1 cellular context compared by ENCODE assay signal in genomic region chr3:32781211-32781968, GRCh38.
TF ChIP-seq lines count a peak whose summit lies in the region.

No MANE protein-coding gene starts in this region.

TF ChIP-seq in HepG2, 621 proteins besides CTCF, POLR2A, EP300 and RAD21 (continued from another document and continues in another):
- TF ChIP-seq ZBTB38 (CRISPR knock-in tag; IDR thresholded peaks at IDR 0.05), result peak; percentile 75; the same call in 1 of the 2 replicates
- TF ChIP-seq ZNF841 (CRISPR knock-in tag; IDR thresholded peaks at IDR 0.05; ENCODE audit: borderline replicate concordance), result no peak
- TF ChIP-seq ZFY (CRISPR knock-in tag; IDR thresholded peaks at IDR 0.05), result peak; percentile 64
- TF ChIP-seq ZNF451 (CRISPR knock-in tag; IDR thresholded peaks at IDR 0.05), result no peak
- TF ChIP-seq BORCS8-MEF2B (CRISPR knock-in tag; IDR thresholded peaks at IDR 0.05), result 0 out of 2 replicates have a peak, but pooled peaks have one; percentile 45
- no peak for TF ChIP-seq TCF7L2 (IDR thresholded peaks at IDR 0.05; ENCODE audit: low read depth, low read length)
- TF ChIP-seq ELF1 (CRISPR knock-in tag; IDR thresholded peaks at IDR 0.05), result peak; percentile 24
- TF ChIP-seq UBTF (CRISPR knock-in tag; IDR thresholded peaks at IDR 0.05), result peak; percentile 88
- TF ChIP-seq PBX2 (CRISPR knock-in tag; IDR thresholded peaks at IDR 0.05), result no peak
- no peak for TF ChIP-seq ZNF335 (CRISPR knock-in tag; IDR thresholded peaks at IDR 0.05)
- no peak for TF ChIP-seq ARNTL (CRISPR knock-in tag; IDR thresholded peaks at IDR 0.05)
- TF ChIP-seq ZNF142 (CRISPR knock-in tag; IDR thresholded peaks at IDR 0.05), result 0 out of 2 replicates have a peak, but pooled peaks have one; percentile 36
- TF ChIP-seq PHF8 (CRISPR knock-in tag; IDR thresholded peaks at IDR 0.05), result peak; percentile 69
- TF ChIP-seq ZNF24 (IDR thresholded peaks at IDR 0.05), result peak; percentile 31; the same call in 1 of the 2 replicates
- peak; percentile 78 for TF ChIP-seq RBFOX2 (IDR thresholded peaks at IDR 0.05; ENCODE audit: low read depth, low read length)
- TF ChIP-seq ZNF737 (CRISPR knock-in tag; IDR thresholded peaks at IDR 0.05; ENCODE audit: borderline replicate concordance), result no peak
- peak; percentile 75; the same call in 1 of the 2 replicates for TF ChIP-seq TFDP2 (CRISPR knock-in tag; IDR thresholded peaks at IDR 0.05)
- 0 out of 2 replicates have a peak, but pooled peaks have one; percentile 37 for TF ChIP-seq GATAD1 (CRISPR knock-in tag; IDR thresholded peaks at IDR 0.05)
- peak; percentile 64; the same call in 1 of the 2 replicates for TF ChIP-seq MTA1 (CRISPR knock-in tag; IDR thresholded peaks at IDR 0.05; ENCODE audit: borderline replicate concordance)
- TF ChIP-seq XBP1 (CRISPR knock-in tag; IDR thresholded peaks at IDR 0.05), result no peak
- peak; percentile 21; the same call in 1 of the 2 replicates for TF ChIP-seq ZNF678 (CRISPR knock-in tag; IDR thresholded peaks at IDR 0.05)
- TF ChIP-seq ARID5B (CRISPR knock-in tag; IDR thresholded peaks at IDR 0.05), result peak; percentile 77
- TF ChIP-seq ZNF101 (CRISPR knock-in tag; IDR thresholded peaks at IDR 0.05; ENCODE audit: borderline replicate concordance, low read depth), result no peak
- no peak for TF ChIP-seq RELA (CRISPR knock-in tag; IDR thresholded peaks at IDR 0.05)
- TF ChIP-seq ZNF704 (CRISPR knock-in tag; IDR thresholded peaks at IDR 0.05; ENCODE audit: borderline replicate concordance), result 0 out of 2 replicates have a peak, but pooled peaks have one; percentile 15
- TF ChIP-seq ZNF484 (CRISPR knock-in tag; IDR thresholded peaks at IDR 0.05; ENCODE audit: borderline replicate concordance, low read depth), result no peak
- no peak for TF ChIP-seq ZNF672 (CRISPR knock-in tag; IDR thresholded peaks at IDR 0.05)
- no peak for TF ChIP-seq CREM (IDR thresholded peaks at IDR 0.05)
- no peak for TF ChIP-seq CREM (CRISPR knock-in tag; IDR thresholded peaks at IDR 0.05)
- TF ChIP-seq THAP9 (CRISPR knock-in tag; IDR thresholded peaks at IDR 0.05; ENCODE audit: borderline replicate concordance), result 0 out of 2 replicates have a peak, but pooled peaks have one; percentile 32
- 0 out of 2 replicates have a peak, but pooled peaks have one; percentile 20 for TF ChIP-seq GLI4 (CRISPR knock-in tag; IDR thresholded peaks at IDR 0.05; ENCODE audit: borderline replicate concordance)
- no peak for TF ChIP-seq ZNF7 (CRISPR knock-in tag; IDR thresholded peaks at IDR 0.05)
- peak in 1 of 2 experiments; percentile 66; a peak in 1 of 4 replicates for TF ChIP-seq KLF16 (CRISPR knock-in tag; IDR thresholded peaks at IDR 0.05)
- TF ChIP-seq ZFP90 (CRISPR knock-in tag; IDR thresholded peaks at IDR 0.05; ENCODE audit: borderline replicate concordance), result 0 out of 2 replicates have a peak, but pooled peaks have one; percentile 60
- TF ChIP-seq PPARG (CRISPR knock-in tag; conservative IDR thresholded peaks at IDR 0.05), result 0 out of 2 replicates have a peak, but pooled peaks have one; percentile 41
- peak; percentile 58; the same call in 1 of the 2 replicates for TF ChIP-seq ZMYM2 (CRISPR knock-in tag; IDR thresholded peaks at IDR 0.05)
- peak; percentile 85; the same call in 1 of the 2 replicates for TF ChIP-seq ZNF709 (CRISPR knock-in tag; IDR thresholded peaks at IDR 0.05)
- no peak for TF ChIP-seq ZKSCAN1 (IDR thresholded peaks at IDR 0.05; ENCODE audit: low read length)
- TF ChIP-seq ZFP82 (CRISPR knock-in tag; IDR thresholded peaks at IDR 0.05; ENCODE audit: borderline replicate concordance), result no peak
- no peak for TF ChIP-seq NONO (IDR thresholded peaks at IDR 0.05)
- peak; percentile 76 for TF ChIP-seq NONO (CRISPR knock-in tag; conservative IDR thresholded peaks at IDR 0.05)
- no peak for TF ChIP-seq KLF11 (CRISPR knock-in tag; IDR thresholded peaks at IDR 0.05)
- no peak for TF ChIP-seq NR2F6 (IDR thresholded peaks at IDR 0.05)
- TF ChIP-seq NR2F6 (CRISPR knock-in tag; IDR thresholded peaks at IDR 0.05), result peak; percentile 58
- TF ChIP-seq PAX8 (CRISPR knock-in tag; IDR thresholded peaks at IDR 0.05; ENCODE audit: borderline replicate concordance), result 0 out of 2 replicates have a peak, but pooled peaks have one; percentile 31
- 0 out of 2 replicates have a peak, but pooled peaks have one; percentile 54 for TF ChIP-seq ELF3 (CRISPR knock-in tag; IDR thresholded peaks at IDR 0.05)
- no peak for TF ChIP-seq ZNF891 (CRISPR knock-in tag; IDR thresholded peaks at IDR 0.05)
